In genomic region chr3:6508410-6508759, GRCh38 we compare ENCODE assay signal across 20 cellular contexts.
A peak's percentile ranks its signal among the peaks of the same experiment; 100 is the strongest.
DNase-seq lines count a peak whose midpoint lies in the region; ATAC-seq and TF ChIP-seq lines count a peak whose summit lies in the region.
"Had no signal": no experiment of that assay in that cellular context is flagged by ENCODE, and none has a peak within 500 bp of the region (broad histone marks: within the 10 kb centered on the region; RNA-seq: fewer than 3 reads in every experiment).

No MANE protein-coding gene starts in this region.

- peaks cover 14% of the 10 kb centered on the region for H3K9me3 Mint-ChIP-seq in natural killer cell treated with Interleukin-12 subunit alpha and Interleukin-12 subunit beta and Interleukin-15 and Interleukin-18, amount 100 ng/mL, for 72 hours
- H3K9me3 Mint-ChIP-seq in natural killer cell (peaks cover 17 to 20% of the 10 kb centered on the region in 2 donors), endodermal cell (peaks cover 27% of the 10 kb centered on the region)

- no peaks in the 10 kb centered on the region for H3K4me1 Mint-ChIP-seq in natural killer cell treated with Interleukin-12 subunit alpha and Interleukin-12 subunit beta and Interleukin-15 and Interleukin-18, amount 100 ng/mL, for 72 hours (ENCODE audit: low read depth in 2 of 2)
- H3K4me1 Mint-ChIP-seq in natural killer cell (no peaks in the 10 kb centered on the region), endodermal cell (peaks cover 8% of the 10 kb centered on the region)
- H3K4me1 Mint-ChIP-seq: B cell had no signal

- H3K27ac Mint-ChIP-seq in natural killer cell treated with Interleukin-12 subunit alpha and Interleukin-12 subunit beta and Interleukin-15 and Interleukin-18, amount 100 ng/mL, for 72 hours, result no peak overlapping the region
- H3K27ac Mint-ChIP-seq in natural killer cell (no peak overlapping the region), endodermal cell (no peak overlapping the region)
- H3K27ac Mint-ChIP-seq: B cell had no signal

- H3K4me3 Mint-ChIP-seq in natural killer cell treated with Interleukin-12 subunit alpha and Interleukin-12 subunit beta and Interleukin-15 and Interleukin-18, amount 100 ng/mL, for 72 hours, result peak overlapping the region; percentile 55
- H3K4me3 Mint-ChIP-seq in natural killer cell (no peak overlapping the region), endodermal cell (no peak overlapping the region)
- H3K4me3 Mint-ChIP-seq: B cell had no signal

- H3K36me3 ChIP-seq in HUES64 (ENCODE audit: insufficient read depth, low read length) (no peaks in the 10 kb centered on the region), endodermal cell (ENCODE audit: control insufficient read depth, insufficient read depth, low read length) (no peaks in the 10 kb centered on the region), BE2C (no peaks in the 10 kb centered on the region)
- H3K36me3 ChIP-seq: HAP-1 had no signal

- no peak for DNase-seq in natural killer cell treated with Interleukin-12 subunit alpha and Interleukin-12 subunit beta and Interleukin-15 and Interleukin-18, amount 100 ng/mL, for 72 hours (ENCODE audit: low spot score)
- DNase-seq in natural killer cell (no peak), endodermal cell (no peak), left lobe of liver (ENCODE audit: low spot score) (no peak), BE2C (no peak)
- no peak for DNase-seq in activated naive CD4-positive, alpha-beta T cell (lab: John Stamatoyannopoulos, UW)
- DNase-seq: 8988T, GM23248, IMR-90, NCI-H1417, NCI-H187 treated with DMSO at 0.1 percent for 48 hours, NCI-H2107, NCI-H69, PC-9, RPMI8226, SW 1271 had no signal

- H3K9me3 ChIP-seq in HUES64 (ENCODE audit: insufficient read depth, low read depth, low read length) (no peaks in the 10 kb centered on the region), endodermal cell (ENCODE audit: control insufficient read depth, low read length) (no peaks in the 10 kb centered on the region), BE2C (no peaks in the 10 kb centered on the region)
- H3K9me3 ChIP-seq: HAP-1 had no signal

- TF ChIP-seq CTCF in natural killer cell (IDR thresholded peaks at IDR 0.05) (no peak), endodermal cell (conservative IDR thresholded peaks at IDR 0.05) (no peak), BE2C (IDR thresholded peaks at IDR 0.05; ENCODE audit: low read depth, low read length) (no peak)

- peak overlapping the region; percentile 63 for H3K4me3 ChIP-seq in HUES64 (ENCODE audit: low read length)
- peak overlapping the region; percentile 37 for H3K4me3 ChIP-seq in endodermal cell (ENCODE audit: low read length)
- no peak overlapping the region for H3K4me3 ChIP-seq in BE2C (ENCODE audit: low read depth, low read length)
- H3K4me3 ChIP-seq: GM23248, HAP-1, PC-9, SK-N-MC had no signal

- no peak for ATAC-seq in natural killer cell treated with Interleukin-12 subunit alpha and Interleukin-12 subunit beta and Interleukin-15 and Interleukin-18, amount 100 ng/mL, for 72 hours
- ATAC-seq in natural killer cell, result no peak
- ATAC-seq in left lobe of liver, result no peak

- H3K36me3 Mint-ChIP-seq in natural killer cell treated with Interleukin-12 subunit alpha and Interleukin-12 subunit beta and Interleukin-15 and Interleukin-18, amount 100 ng/mL, for 72 hours, result peaks cover 4% of the 10 kb centered on the region
- peaks cover 5% of the 10 kb centered on the region for H3K36me3 Mint-ChIP-seq in natural killer cell
- peaks cover 29% of the 10 kb centered on the region for H3K36me3 Mint-ChIP-seq in endodermal cell (ENCODE audit: low read depth)

- no peaks in the 10 kb centered on the region for H3K27me3 Mint-ChIP-seq in natural killer cell treated with Interleukin-12 subunit alpha and Interleukin-12 subunit beta and Interleukin-15 and Interleukin-18, amount 100 ng/mL, for 72 hours
- H3K27me3 Mint-ChIP-seq in natural killer cell (ENCODE audit: low read depth in 2 of 2), result no peaks in the 10 kb centered on the region
- H3K27me3 Mint-ChIP-seq in endodermal cell (ENCODE audit: insufficient read depth), result no peaks in the 10 kb centered on the region
- H3K27me3 Mint-ChIP-seq: B cell had no signal

- H3K27ac ChIP-seq in HUES64 (ENCODE audit: low read depth, low read length) (no peak overlapping the region), endodermal cell (ENCODE audit: low read depth, low read length) (no peak overlapping the region)
- H3K27ac ChIP-seq: GM23248, PC-9, SK-N-MC had no signal

- WGBS in HUES64, result 83% methylated on average over 2 of the region's 2 CpGs
- 76% methylated on average over 2 of the region's 2 CpGs; no CpG with 5 or more reads in 1 of the 2 experiments for WGBS in endodermal cell (ENCODE audit: insufficient coverage in 1 of 2, insufficient read length in 1 of 2), 2 experiments

- intact Hi-C loops in natural killer cell (cut with micrococcal nuclease), result no loop called here

- H3K27me3 ChIP-seq in HUES64 (ENCODE audit: insufficient read depth, low read length) (no peaks in the 10 kb centered on the region), endodermal cell (ENCODE audit: control insufficient read depth, insufficient read depth, low read length, poor library complexity, severe bottlenecking) (no peaks in the 10 kb centered on the region), BE2C (no peaks in the 10 kb centered on the region)

- H3K4me1 ChIP-seq in HUES64 (ENCODE audit: insufficient read depth, low read length) (no peaks in the 10 kb centered on the region), endodermal cell (ENCODE audit: control insufficient read depth, insufficient read depth, low read length) (peaks cover 4% of the 10 kb centered on the region), BE2C (no peaks in the 10 kb centered on the region)
- H3K4me1 ChIP-seq: HAP-1 had no signal

- peak overlapping the region; percentile 88; the same call in 1 of the 2 replicates for H3K9ac ChIP-seq in HUES64 (ENCODE audit: low read depth, low read length)
- H3K9ac ChIP-seq in endodermal cell (ENCODE audit: extremely low read depth, low read length, poor library complexity, severe bottlenecking), result no peak overlapping the region
- H3K9ac ChIP-seq: GM23248 had no signal
